ENCODE assay signal across 1 cellular context in genomic region chr14:22485178-22485577, GRCh38.
TF ChIP-seq lines count a peak whose summit lies in the region.

No MANE protein-coding gene starts in this region.

TF ChIP-seq in GM12878, 131 proteins besides CTCF, POLR2A, EP300 and RAD21 (continued from another document):
- peak; percentile 68 for TF ChIP-seq ZNF687 (IDR thresholded peaks at IDR 0.05)
- peak; percentile 68 for TF ChIP-seq RELB (IDR thresholded peaks at IDR 0.05; ENCODE audit: low read depth)
- TF ChIP-seq ELK1 (IDR thresholded peaks at IDR 0.05; ENCODE audit: low read depth, low read length): no peak
- peak; percentile 82 for TF ChIP-seq EED (IDR thresholded peaks at IDR 0.05; ENCODE audit: low read depth)
- TF ChIP-seq RELA (IDR thresholded peaks at IDR 0.05; ENCODE audit: borderline replicate concordance, partially characterized antibody): peak; percentile 90
- TF ChIP-seq CHD1 (IDR thresholded peaks at IDR 0.05; ENCODE audit: low read depth, low read length): 0 out of 2 replicates have a peak, but pooled peaks have one; percentile 35
- TF ChIP-seq NR2F1 (conservative IDR thresholded peaks at IDR 0.05): peak; percentile 81
- peak in 1 of 2 experiments; percentile 40; a peak in 1 of 4 replicates for TF ChIP-seq BHLHE40 (IDR thresholded peaks at IDR 0.05; ENCODE audit: borderline replicate concordance in 1 of 2, low read depth in 2 of 2, low read length in 1 of 2)
- TF ChIP-seq MEF2A (IDR thresholded peaks at IDR 0.05; ENCODE audit: insufficient read depth, low read depth, low read length): no peak
- peak; percentile 44; the same call in 1 of the 2 replicates for TF ChIP-seq CREM (IDR thresholded peaks at IDR 0.05; ENCODE audit: low read depth)
- TF ChIP-seq YY1 (IDR thresholded peaks at IDR 0.05; ENCODE audit: low read depth, low read length): no peak
- TF ChIP-seq CBFB (IDR thresholded peaks at IDR 0.05; ENCODE audit: low read depth): peak; percentile 65
- TF ChIP-seq IKZF1 (conservative IDR thresholded peaks at IDR 0.05): peak; percentile 77
